ENCODE assay signal across 20 cellular contexts in genomic region chr2:166888180-166888579, GRCh38. TPM values are rescaled to one million over a fixed set of nuclear protein-coding genes. Genes with fewer than 3 reads are reported as not detected.
"Had no signal": no experiment of that assay in that cellular context is flagged by ENCODE, and none has a peak within 500 bp of the region (broad histone marks: within the 10 kb centered on the region; RNA-seq: fewer than 3 reads in every experiment).

XIRP2 (plus strand) TSS chr2:166888480; CDS start chr2:166903483, 15,003 bp downstream.

- H3K27me3 ChIP-seq: esophagus muscularis mucosa, pancreas, sigmoid colon, stomach, transverse colon had no signal

- H3K27ac ChIP-seq: epithelial cell of prostate, esophagus muscularis mucosa, pancreas, sigmoid colon, stomach, thoracic aorta, transverse colon had no signal

- H3K4me3 ChIP-seq: esophagus muscularis mucosa, pancreas, sigmoid colon, stomach, thoracic aorta, transverse colon had no signal

- H3K4me1 ChIP-seq: transverse colon had no signal

- H3K9me3 ChIP-seq: esophagus muscularis mucosa, pancreas, sigmoid colon, stomach, thoracic aorta, transverse colon had no signal

- H3K36me3 ChIP-seq: esophagus muscularis mucosa, pancreas, sigmoid colon, stomach, thoracic aorta, transverse colon had no signal

- DNase-seq: effector memory CD8-positive, alpha-beta T cell; head of caudate nucleus; immature natural killer cell; mesendoderm; naive thymus-derived CD4-positive, alpha-beta T cell; nephron progenitor cell; nucleus accumbens; sigmoid colon; small intestine; stimulated activated CD4-positive, alpha-beta T cell treated with anti-CD3 and anti-CD28 coated beads, Interleukin-12 subunit alpha, Interleukin-12 subunit beta, amount 100 ng/mL, for 4 hours; stimulated activated naive CD4-positive, alpha-beta T cell; stomach; substantia nigra; transverse colon had no signal

- ATAC-seq: effector memory CD8-positive, alpha-beta T cell; naive thymus-derived CD4-positive, alpha-beta T cell; pancreas had no signal

RNA-seq across cellular contexts. Expression of gene XIRP2, which starts in this region (rescaled TPM):
- total RNA-seq: lung microvascular endothelial cell; naive thymus-derived CD4-positive, alpha-beta T cell; renal cortical epithelial cell; thoracic aorta had no signal
- polyA plus RNA-seq: naive thymus-derived CD4-positive, alpha-beta T cell had no signal
